Comparison of ENCODE assay signal across 8 cellular contexts in the genomic region with DNA sequence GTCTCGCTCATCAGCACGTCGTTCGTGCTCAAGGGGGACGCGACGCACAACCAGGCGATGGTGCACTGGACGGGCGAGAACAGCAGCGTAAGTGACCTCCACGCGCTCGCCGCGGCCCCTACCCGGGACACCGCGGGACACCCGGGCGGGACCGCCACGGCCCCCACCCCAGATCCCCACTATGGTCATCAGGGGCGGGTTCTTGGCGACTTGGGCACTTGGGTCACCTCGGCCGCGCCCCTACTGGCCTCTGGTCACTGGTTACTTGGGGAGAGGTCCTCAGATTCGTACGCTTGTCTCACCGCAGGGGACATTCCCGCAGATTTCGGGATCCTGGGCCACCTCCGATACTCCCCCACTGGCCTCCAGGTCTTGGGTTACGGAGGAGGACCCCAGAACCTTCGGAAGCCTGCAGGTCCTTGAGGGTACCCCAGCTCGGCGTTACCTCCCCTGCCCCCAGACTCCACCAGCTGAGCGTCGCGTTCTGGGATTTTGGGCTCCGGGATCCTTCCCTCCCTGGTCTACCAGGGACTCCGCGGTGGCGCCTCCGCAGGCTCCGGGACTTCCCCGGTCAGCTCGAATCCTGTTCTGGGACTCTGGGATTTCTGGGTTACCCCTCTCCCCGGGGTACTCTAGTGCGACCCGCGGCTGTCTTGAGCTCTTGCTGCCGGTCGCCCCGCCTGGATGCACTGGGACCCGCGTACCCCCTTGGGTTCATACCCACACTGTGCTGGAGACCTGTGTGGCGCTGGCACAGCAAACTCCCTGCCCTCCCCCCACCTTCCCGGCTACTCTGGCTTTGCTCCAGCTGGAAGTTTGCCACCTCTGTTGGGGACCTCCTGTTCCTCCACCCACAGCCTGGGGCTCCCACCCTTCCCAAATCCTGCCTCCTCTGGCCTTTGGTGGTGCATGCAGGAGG. TPM values are rescaled to one million over a fixed set of nuclear protein-coding genes. Genes with fewer than 3 reads are reported as not detected.
DNase-seq lines count a peak whose midpoint lies in the region; ATAC-seq and TF ChIP-seq lines count a peak whose summit lies in the region.

No MANE protein-coding gene starts in this region.

- H3K36me3 Mint-ChIP-seq in progenitor cell of endocrine pancreas (ENCODE audit: insufficient read depth), result no peaks in the 10 kb centered on the region

- H3K4me3 Mint-ChIP-seq in progenitor cell of endocrine pancreas (ENCODE audit: low read depth), result peak overlapping the region; percentile 63

- DNase-seq in COR-L47 (lab: John Stamatoyannopoulos, UW) (peak; percentile 39), NCI-H82 (lab: John Stamatoyannopoulos, UW) (peak; percentile 90), cardiac septum (ENCODE audit: low spot score) (peak; percentile 72), progenitor cell of endocrine pancreas (ENCODE audit: low spot score, unreplicated experiment) (no peak), SW480 (ENCODE audit: low spot score) (no peak), SKM-1 (lab: John Stamatoyannopoulos, UW; ENCODE audit: unreplicated experiment) (no peak)

- no peak overlapping the region for H3K27ac Mint-ChIP-seq in progenitor cell of endocrine pancreas

- ATAC-seq in HG03135 (IDR thresholded peaks at IDR 0.05; ENCODE audit: unreplicated experiment) (no peak), HG02763 (IDR thresholded peaks at IDR 0.05; ENCODE audit: unreplicated experiment) (no peak)

- H3K4me1 Mint-ChIP-seq in progenitor cell of endocrine pancreas (ENCODE audit: low read depth), result peaks cover 5% of the 10 kb centered on the region

- TF ChIP-seq CTCF in progenitor cell of endocrine pancreas (IDR thresholded peaks at IDR 0.05; ENCODE audit: unreplicated experiment), result peak; percentile 24

- H3K27me3 Mint-ChIP-seq in progenitor cell of endocrine pancreas, result peaks cover 80% of the 10 kb centered on the region

- intact Hi-C loops in cardiac septum (cut with DNase I), result no loop called here

- H3K9me3 Mint-ChIP-seq in progenitor cell of endocrine pancreas (ENCODE audit: low read depth), result no peaks in the 10 kb centered on the region

RNA-seq across cellular contexts. Expression of a gene that starts 1.0 kb away (rescaled TPM):
- 6.9 TPM for total RNA-seq in cardiac septum
- 2.2 and 2.9 TPM in 2 replicates for total RNA-seq in progenitor cell of endocrine pancreas

Comparison
In these comparisons a context has a peak if more than half of its experiments do, and no peak if none do; other contexts are left out.
1. DNase-seq: peak in COR-L47 (single experiment), NCI-H82 (single experiment) and cardiac septum (single experiment); none in progenitor cell of endocrine pancreas (single experiment), SW480 (single experiment) and SKM-1 (single experiment).